Comparison of ENCODE assay signal across 28 cellular contexts in genomic region chr4:155658665-155659064, GRCh38. TPM values are rescaled to one million over a fixed set of nuclear protein-coding genes. Genes with fewer than 3 reads are reported as not detected.
"Had no signal": no experiment of that assay in that cellular context is flagged by ENCODE, and none has a peak within 500 bp of the region (broad histone marks: within the 10 kb centered on the region; RNA-seq: fewer than 3 reads in every experiment).

No MANE protein-coding gene starts in this region.

- H3K27ac ChIP-seq: foreskin keratinocyte, right lobe of liver, suprapubic skin, tibial nerve had no signal

- H3K4me1 ChIP-seq: foreskin keratinocyte, left lung, right lobe of liver, suprapubic skin, tibial nerve had no signal

- ATAC-seq: activated naive CD8-positive, alpha-beta T cell treated with anti-CD3 and anti-CD28 coated beads, Interleukin-2, amount 50 U/mL, for 24 hours; activated T-cell treated with anti-CD3 and anti-CD28 coated beads, Interleukin-2, amount 50 U/mL, for 4 hours; activated T-helper 17 cell treated with anti-CD3 and anti-CD28 coated beads, Interleukin-2, amount 50 U/mL, for 72 hours; esophagus mucosa; foreskin keratinocyte; left lung; natural killer cell treated with Interleukin-12 subunit alpha and Interleukin-12 subunit beta and Interleukin-15 and Interleukin-18, amount 100 ng/mL, for 72 hours; right lobe of liver; stimulated activated effector memory CD8-positive, alpha-beta T cell treated with anti-CD3 and anti-CD28 coated beads, Interleukin-12 subunit alpha, Interleukin-12 subunit beta, amount 100 ng/mL, for 72 hours; WTC11 had no signal

- H3K9me3 ChIP-seq: left lung, right lobe of liver, suprapubic skin, tibial nerve had no signal

- DNase-seq: activated CD4-positive, alpha-beta memory T cell treated with anti-CD3 and anti-CD28 coated beads, Interleukin-2, amount 10 ng/mL, durations not matched to agents 7 days and 5 days; activated CD4-positive, alpha-beta T cell treated with anti-CD3 and anti-CD28 coated beads for 1 hour; activated CD4-positive, alpha-beta T cell treated with anti-CD3 and anti-CD28 coated beads, Interleukin-2, amount 10 ng/mL, durations not matched to agents 7 days and 5 days; activated naive CD8-positive, alpha-beta T cell treated with anti-CD3 and anti-CD28 coated beads, Interleukin-2, amount 50 U/mL, for 24 hours; activated T-cell treated with anti-CD3 and anti-CD28 coated beads, Interleukin-2, amount 50 U/mL, for 4 hours; amygdala; foreskin keratinocyte; heart left ventricle; kidney glomerular epithelial cell; left lung; mesendoderm; posterior cingulate gyrus; right lobe of liver; stimulated activated CD4-positive, alpha-beta T cell treated with anti-CD3 and anti-CD28 coated beads, Interleukin-4, amount 100 ng/mL, for 24 hours; T-helper 2 cell had no signal

- H3K27me3 ChIP-seq: heart left ventricle, left lung, right lobe of liver, suprapubic skin, tibial nerve had no signal

- FAIRE-seq: endothelial cell of umbilical vein, urothelium cell line had no signal

- H3K36me3 ChIP-seq: heart left ventricle, left lung, right lobe of liver, suprapubic skin, tibial nerve had no signal

- H3K4me3 ChIP-seq: heart left ventricle, left lung, lung, right lobe of liver, skin epidermis, suprapubic skin, tibial nerve had no signal

RNA-seq across cellular contexts. Expression of gene GUCY1A1, which starts 8.0 kb away (rescaled TPM):
- total RNA-seq: activated CD4-positive, alpha-beta memory T cell treated with anti-CD3 and anti-CD28 coated beads, Interleukin-2, amount 10 ng/mL, durations not matched to agents 7 days and 5 days; activated CD4-positive, alpha-beta T cell treated with anti-CD3 and anti-CD28 coated beads, Interleukin-2, amount 10 ng/mL, durations not matched to agents 7 days and 5 days; activated T-helper 17 cell treated with anti-CD3 and anti-CD28 coated beads, Interleukin-2, amount 50 U/mL, for 72 hours; myocyte; osteoblast had no signal
- polyA plus RNA-seq: foreskin keratinocyte had no signal
